In the genomic region with DNA sequence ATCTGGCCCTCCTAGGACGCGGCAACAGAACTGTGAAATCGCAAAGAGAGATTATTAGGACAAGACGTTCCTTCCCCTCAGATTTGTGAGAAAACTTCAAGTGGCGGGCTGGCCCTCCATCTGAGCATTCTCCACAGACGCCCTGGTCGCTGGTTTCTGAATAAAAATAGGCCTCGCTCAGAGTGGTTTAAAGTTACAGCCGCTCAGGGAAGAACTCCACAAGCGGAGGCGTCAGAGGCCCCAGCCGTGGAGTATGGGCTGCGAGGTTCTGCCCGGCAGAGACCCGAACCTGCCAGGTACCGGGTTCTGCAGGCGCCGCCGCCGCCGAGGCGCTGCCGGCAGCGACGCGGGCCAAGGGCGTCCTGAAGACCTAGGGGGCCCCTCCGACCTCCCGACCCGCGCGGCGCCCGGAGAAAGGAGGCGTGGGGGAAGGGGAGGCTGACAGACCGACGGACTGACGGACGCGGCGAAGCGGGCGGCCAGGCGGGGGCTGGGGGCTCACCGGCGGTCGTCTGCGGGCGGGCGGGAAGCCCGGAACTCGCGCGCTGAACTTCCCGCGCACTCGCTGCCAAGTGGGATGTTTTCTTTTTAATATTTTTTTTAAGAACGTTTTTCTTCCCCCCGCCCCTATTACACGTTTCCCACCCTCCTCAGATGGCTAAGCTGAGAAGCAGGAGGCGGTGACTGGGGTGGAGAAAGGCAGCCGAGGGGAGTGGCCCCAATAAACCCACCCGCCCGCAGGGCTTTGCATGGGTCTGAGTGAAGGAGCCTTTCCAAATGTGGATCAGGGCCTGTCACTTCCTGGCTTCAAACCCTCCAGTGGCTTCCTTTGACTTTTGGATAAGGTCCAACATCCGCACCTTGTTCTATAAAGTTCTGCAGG, we compare ENCODE assay signal across 8 cellular contexts. TPM values are rescaled to one million over a fixed set of nuclear protein-coding genes. Genes with fewer than 3 reads are reported as not detected.
A peak's percentile ranks its signal among the peaks of the same experiment; 100 is the strongest.
DNase-seq lines count a peak whose midpoint lies in the region; ATAC-seq and TF ChIP-seq lines count a peak whose summit lies in the region.

TSS of gene PABPC4L (minus strand) at position 574 of the 883 bp plus-strand sequence. CDS start 770 bp downstream, outside the sequence.

- peak within 1 kb of the TSS; percentile 91 for H3K27ac ChIP-seq in right cardiac atrium (ENCODE audit: low read length)
- H3K27ac ChIP-seq in skeletal muscle tissue (ENCODE audit: low read depth, low read length) = peak within 1 kb of the TSS; percentile 43

- H3K27me3 ChIP-seq in right cardiac atrium (ENCODE audit: control insufficient read depth, insufficient read depth) (no peaks in the 10 kb centered on the region), skeletal muscle tissue (ENCODE audit: control insufficient read depth in 3 of 3, insufficient read depth in 3 of 3, low read length in 3 of 3) (peaks cover 0 to 4% (median 2%) of the 10 kb centered on the region in 3 donors)

- no peaks in the 10 kb centered on the region for H3K36me3 ChIP-seq in skeletal muscle tissue (ENCODE audit: control insufficient read depth in 3 of 3, insufficient read depth in 3 of 3, low read length in 3 of 3)

- H3K27me3 Mint-ChIP-seq in HFFc6 (ENCODE audit: insufficient read depth) = no peaks in the 10 kb centered on the region
- H3K27me3 Mint-ChIP-seq in WTC11 (ENCODE audit: low read depth) = peaks cover 13% of the 10 kb centered on the region

- 3% methylated on average over 65 of the region's 65 CpGs for WGBS in right cardiac atrium

- peaks cover 4% of the 10 kb centered on the region for H3K4me1 ChIP-seq in right cardiac atrium (ENCODE audit: control insufficient read depth, insufficient read depth, low read length)
- H3K4me1 ChIP-seq in skeletal muscle tissue (ENCODE audit: control insufficient read depth in 3 of 3, insufficient read depth in 3 of 3, low read length in 3 of 3) = peaks cover 3 to 6% (median 6%) of the 10 kb centered on the region in 3 donors

- H3K9me3 ChIP-seq in right cardiac atrium (ENCODE audit: control insufficient read depth, low read length) (no peaks in the 10 kb centered on the region), skeletal muscle tissue (ENCODE audit: control insufficient read depth in 3 of 3, low read length in 3 of 3) (no peaks in the 10 kb centered on the region)

- intact Hi-C loops in right cardiac atrium (cut with DNase I) = no loop called here

- H3K4me3 Mint-ChIP-seq in HFFc6 (peak within 1 kb of the TSS; percentile 82), WTC11 (peak within 1 kb of the TSS; percentile 68)

- POLR2A ChIA-PET in WTC11 (lab: Charles Lee) = no interaction called here

- H3K9me3 Mint-ChIP-seq in HFFc6 (peaks cover 6% of the 10 kb centered on the region; the same call in 1 of the 2 replicates), WTC11 (peaks cover 17% of the 10 kb centered on the region)

- ATAC-seq in WTC11 (peak; percentile 95), right cardiac atrium (peak; percentile 99), HG03432 (IDR thresholded peaks at IDR 0.05; ENCODE audit: unreplicated experiment) (no peak), GM18519 (IDR thresholded peaks at IDR 0.05; ENCODE audit: low FRiP score, unreplicated experiment) (no peak), GM19397 (IDR thresholded peaks at IDR 0.05; ENCODE audit: unreplicated experiment) (no peak)

- TF ChIP-seq CTCF in HFFc6 (IDR thresholded peaks at IDR 0.05) (no peak), WTC11 (IDR thresholded peaks at IDR 0.05) (no peak)

- H3K36me3 Mint-ChIP-seq in HFFc6 (ENCODE audit: low read depth) (peaks cover 9% of the 10 kb centered on the region; the same call in 1 of the 2 replicates), WTC11 (peaks cover 15% of the 10 kb centered on the region)

- CTCF ChIA-PET in WTC11 (lab: Charles Lee) = no interaction called here

- peak within 1 kb of the TSS; percentile 98 for H3K4me3 ChIP-seq in right cardiac atrium (ENCODE audit: low read length)
- peak within 1 kb of the TSS; percentile 58 to 68 (median 62) for H3K4me3 ChIP-seq in skeletal muscle tissue (ENCODE audit: low read length in 3 of 3)

- peaks cover 23% of the 10 kb centered on the region for H3K4me1 Mint-ChIP-seq in HFFc6 (ENCODE audit: low read depth)
- peaks cover 33% of the 10 kb centered on the region for H3K4me1 Mint-ChIP-seq in WTC11

- H3K27ac Mint-ChIP-seq in HFFc6 (peak within 1 kb of the TSS; percentile 80), WTC11 (no peak within 1 kb of the TSS; the same call in 1 of the 2 replicates)

- H3K9ac ChIP-seq in skeletal muscle tissue (ENCODE audit: low read depth in 1 of 3, low read length in 3 of 3) = peak within 1 kb of the TSS; percentile 58 to 65 (median 63)

- DNase-seq in HFFc6 (peak; percentile 29), WTC11 (ENCODE audit: low spot score) (peak; percentile 59), right cardiac atrium (peak; percentile 68 to 92 (median 87))
- no peak for DNase-seq in activated CD8-positive, alpha-beta memory T cell treated with anti-CD3 and anti-CD28 coated beads, Interleukin-2, amount 50 U/mL, for 48 hours

TF ChIP-seq in WTC11, 78 proteins besides CTCF, POLR2A, EP300 and RAD21 (continues in another document):
- TF ChIP-seq ATF1 (CRISPR knock-in tag; IDR thresholded peaks at IDR 0.05) (no peak), GRHL2 (CRISPR knock-in tag; IDR thresholded peaks at IDR 0.05; ENCODE audit: insufficient replicate concordance, severe bottlenecking) (no peak), ZNF263 (CRISPR knock-in tag; IDR thresholded peaks at IDR 0.05; ENCODE audit: low read depth) (no peak), ZNF317 (CRISPR knock-in tag; IDR thresholded peaks at IDR 0.05; ENCODE audit: borderline replicate concordance, low read depth) (0 out of 2 replicates have a peak, but pooled peaks have one; percentile 36), MYBL2 (CRISPR knock-in tag; IDR thresholded peaks at IDR 0.05) (0 out of 2 replicates have a peak, but pooled peaks have one; percentile 29), OVOL2 (CRISPR knock-in tag; IDR thresholded peaks at IDR 0.05; ENCODE audit: borderline replicate concordance) (no peak), ZNF423 (CRISPR knock-in tag; IDR thresholded peaks at IDR 0.05) (no peak), CREM (CRISPR knock-in tag; IDR thresholded peaks at IDR 0.05) (0 out of 2 replicates have a peak, but pooled peaks have one; percentile 50), FOXP1 (CRISPR knock-in tag; IDR thresholded peaks at IDR 0.05; ENCODE audit: borderline replicate concordance) (peak; percentile 36; the same call in 1 of the 2 replicates)
- TF ChIP-seq, protein P1, sequence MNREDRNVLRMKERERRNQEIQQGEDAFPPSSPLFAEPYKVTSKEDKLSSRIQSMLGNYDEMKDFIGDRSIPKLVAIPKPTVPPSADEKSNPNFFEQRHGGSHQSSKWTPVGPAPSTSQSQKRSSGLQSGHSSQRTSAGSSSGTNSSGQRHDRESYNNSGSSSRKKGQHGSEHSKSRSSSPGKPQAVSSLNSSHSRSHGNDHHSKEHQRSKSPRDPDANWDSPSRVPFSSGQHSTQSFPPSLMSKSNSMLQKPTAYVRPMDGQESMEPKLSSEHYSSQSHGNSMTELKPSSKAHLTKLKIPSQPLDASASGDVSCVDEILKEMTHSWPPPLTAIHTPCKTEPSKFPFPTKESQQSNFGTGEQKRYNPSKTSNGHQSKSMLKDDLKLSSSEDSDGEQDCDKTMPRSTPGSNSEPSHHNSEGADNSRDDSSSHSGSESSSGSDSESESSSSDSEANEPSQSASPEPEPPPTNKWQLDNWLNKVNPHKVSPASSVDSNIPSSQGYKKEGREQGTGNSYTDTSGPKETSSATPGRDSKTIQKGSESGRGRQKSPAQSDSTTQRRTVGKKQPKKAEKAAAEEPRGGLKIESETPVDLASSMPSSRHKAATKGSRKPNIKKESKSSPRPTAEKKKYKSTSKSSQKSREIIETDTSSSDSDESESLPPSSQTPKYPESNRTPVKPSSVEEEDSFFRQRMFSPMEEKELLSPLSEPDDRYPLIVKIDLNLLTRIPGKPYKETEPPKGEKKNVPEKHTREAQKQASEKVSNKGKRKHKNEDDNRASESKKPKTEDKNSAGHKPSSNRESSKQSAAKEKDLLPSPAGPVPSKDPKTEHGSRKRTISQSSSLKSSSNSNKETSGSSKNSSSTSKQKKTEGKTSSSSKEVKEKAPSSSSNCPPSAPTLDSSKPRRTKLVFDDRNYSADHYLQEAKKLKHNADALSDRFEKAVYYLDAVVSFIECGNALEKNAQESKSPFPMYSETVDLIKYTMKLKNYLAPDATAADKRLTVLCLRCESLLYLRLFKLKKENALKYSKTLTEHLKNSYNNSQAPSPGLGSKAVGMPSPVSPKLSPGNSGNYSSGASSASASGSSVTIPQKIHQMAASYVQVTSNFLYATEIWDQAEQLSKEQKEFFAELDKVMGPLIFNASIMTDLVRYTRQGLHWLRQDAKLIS (CRISPR knock-in tag; IDR thresholded peaks at IDR 0.05; ENCODE audit: borderline replicate concordance) = no peak
- TF ChIP-seq, protein P2, sequence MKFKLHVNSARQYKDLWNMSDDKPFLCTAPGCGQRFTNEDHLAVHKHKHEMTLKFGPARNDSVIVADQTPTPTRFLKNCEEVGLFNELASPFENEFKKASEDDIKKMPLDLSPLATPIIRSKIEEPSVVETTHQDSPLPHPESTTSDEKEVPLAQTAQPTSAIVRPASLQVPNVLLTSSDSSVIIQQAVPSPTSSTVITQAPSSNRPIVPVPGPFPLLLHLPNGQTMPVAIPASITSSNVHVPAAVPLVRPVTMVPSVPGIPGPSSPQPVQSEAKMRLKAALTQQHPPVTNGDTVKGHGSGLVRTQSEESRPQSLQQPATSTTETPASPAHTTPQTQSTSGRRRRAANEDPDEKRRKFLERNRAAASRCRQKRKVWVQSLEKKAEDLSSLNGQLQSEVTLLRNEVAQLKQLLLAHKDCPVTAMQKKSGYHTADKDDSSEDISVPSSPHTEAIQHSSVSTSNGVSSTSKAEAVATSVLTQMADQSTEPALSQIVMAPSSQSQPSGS (CRISPR knock-in tag; IDR thresholded peaks at IDR 0.05; ENCODE audit: borderline replicate concordance, low read depth) = no peak
- TF ChIP-seq, protein P3, sequence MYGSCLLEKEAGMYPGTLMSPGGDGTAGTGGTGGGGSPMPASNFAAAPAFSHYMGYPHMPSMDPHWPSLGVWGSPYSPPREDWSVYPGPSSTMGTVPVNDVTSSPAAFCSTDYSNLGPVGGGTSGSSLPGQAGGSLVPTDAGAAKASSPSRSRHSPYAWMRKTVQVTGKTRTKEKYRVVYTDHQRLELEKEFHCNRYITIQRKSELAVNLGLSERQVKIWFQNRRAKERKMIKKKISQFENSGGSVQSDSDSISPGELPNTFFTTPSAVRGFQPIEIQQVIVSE (CRISPR knock-in tag; IDR thresholded peaks at IDR 0.05; ENCODE audit: borderline replicate concordance) = no peak

RNA-seq across cellular contexts. Expression of gene PABPC4L, which starts in this region (rescaled TPM):
- total RNA-seq in HFFc6 (2021; fragmentation: NEBNext Ultra II Directional; extraction: Animal tissue kit (Norgen Biotek cat#: 25700)) = 1 to 10 TPM in 2 of 6 experiments, under 1 TPM in 4; 0.61 to 2.9 (median 0.67) TPM
- total RNA-seq in WTC11 (2021) (3.6 to 4.1 TPM (median 3.8 TPM) in 3 replicates), right cardiac atrium (1 to 10 TPM; 2.5 to 4.0 (median 3.0) TPM), skeletal muscle tissue (8.4 TPM)
- 0.97 TPM for polyA plus RNA-seq in right cardiac atrium

Comparison
In these comparisons a context has a peak if more than half of its experiments do, and no peak if none do; other contexts are left out.
1. ATAC-seq: peak in WTC11 (single experiment) and right cardiac atrium (2 of 2); none in HG03432 (single experiment), GM18519 (single experiment) and GM19397 (single experiment).